28 cellular contexts compared by ENCODE assay signal in genomic region chr2:60249879-60250278, GRCh38.
"Had no signal": no experiment of that assay in that cellular context is flagged by ENCODE, and none has a peak within 500 bp of the region (broad histone marks: within the 10 kb centered on the region; RNA-seq: fewer than 3 reads in every experiment).

No MANE protein-coding gene starts in this region.

- H3K36me3 Mint-ChIP-seq: stimulated activated effector memory CD8-positive, alpha-beta T cell treated with anti-CD3 and anti-CD28 coated beads, Interleukin-12 subunit alpha, Interleukin-12 subunit beta, amount 100 ng/mL, for 72 hours; stimulated activated memory B cell treated with anti-CD40 and anti-IgM and Interleukin-4, amounts not matched to agents 10 μg/mL and 1 μg/mL and 100 μg/mL, for 72 hours; stimulated activated naive B cell treated with anti-CD40 and anti-IgM and Interleukin-4, amounts not matched to agents 10 μg/mL and 1 μg/mL and 100 μg/mL, for 72 hours; type B pancreatic cell had no signal

- H3K4me1 Mint-ChIP-seq: stimulated activated effector memory CD8-positive, alpha-beta T cell treated with anti-CD3 and anti-CD28 coated beads, Interleukin-12 subunit alpha, Interleukin-12 subunit beta, amount 100 ng/mL, for 72 hours; stimulated activated naive CD8-positive, alpha-beta T cell treated with anti-CD3 and anti-CD28 coated beads, Interleukin-15, amount 100 ng/mL, for 72 hours had no signal

- H3K27me3 ChIP-seq: stomach, suprapubic skin, testis, thyroid gland, tibial artery, tibial nerve, transverse colon, upper lobe of left lung, upper lobe of right lung, uterus, vagina had no signal

- H3K27ac Mint-ChIP-seq: stimulated activated effector memory CD8-positive, alpha-beta T cell treated with anti-CD3 and anti-CD28 coated beads, Interleukin-12 subunit alpha, Interleukin-12 subunit beta, amount 100 ng/mL, for 72 hours; stimulated activated memory B cell treated with anti-CD40 and anti-IgM and Interleukin-4, amounts not matched to agents 10 μg/mL and 1 μg/mL and 100 μg/mL, for 72 hours; stimulated activated naive B cell treated with anti-CD40 and anti-IgM and Interleukin-4, amounts not matched to agents 10 μg/mL and 1 μg/mL and 100 μg/mL, for 72 hours; stimulated activated naive CD8-positive, alpha-beta T cell treated with anti-CD3 and anti-CD28 coated beads, Interleukin-15, Interleukin-2, amounts not matched to agents 100 ng/mL and 50 ng/mL, for 24 hours; type B pancreatic cell had no signal

- H3K4me3 Mint-ChIP-seq: stimulated activated effector memory CD8-positive, alpha-beta T cell treated with anti-CD3 and anti-CD28 coated beads, Interleukin-12 subunit alpha, Interleukin-12 subunit beta, amount 100 ng/mL, for 72 hours; stimulated activated memory B cell treated with anti-CD40 and anti-IgM and Interleukin-4, amounts not matched to agents 10 μg/mL and 1 μg/mL and 100 μg/mL, for 72 hours; stimulated activated naive B cell treated with anti-CD40 and anti-IgM and Interleukin-4, amounts not matched to agents 10 μg/mL and 1 μg/mL and 100 μg/mL, for 72 hours; stimulated activated naive CD8-positive, alpha-beta T cell treated with anti-CD3 and anti-CD28 coated beads, Interleukin-15, amount 100 ng/mL, for 72 hours; stimulated activated naive CD8-positive, alpha-beta T cell treated with anti-CD3 and anti-CD28 coated beads, Interleukin-15, Interleukin-2, amounts not matched to agents 100 ng/mL and 50 ng/mL, for 24 hours; type B pancreatic cell had no signal

- H3K36me3 ChIP-seq: stomach, suprapubic skin, thoracic aorta, thyroid gland, tibial artery, tibial nerve, transverse colon, upper lobe of left lung, upper lobe of right lung, uterus, vagina had no signal

- H3K27ac ChIP-seq: stomach, suprapubic skin, testis, thoracic aorta, thyroid gland, tibial artery, tibial nerve, transverse colon, upper lobe of left lung, upper lobe of right lung, uterus, vagina had no signal

- H3K9me3 Mint-ChIP-seq: stimulated activated memory B cell treated with anti-CD40 and anti-IgM and Interleukin-4, amounts not matched to agents 10 μg/mL and 1 μg/mL and 100 μg/mL, for 72 hours; stimulated activated naive CD8-positive, alpha-beta T cell treated with anti-CD3 and anti-CD28 coated beads, Interleukin-15, amount 100 ng/mL, for 72 hours; stimulated activated naive CD8-positive, alpha-beta T cell treated with anti-CD3 and anti-CD28 coated beads, Interleukin-15, Interleukin-2, amounts not matched to agents 100 ng/mL and 50 ng/mL, for 24 hours; type B pancreatic cell had no signal

- H3K27me3 Mint-ChIP-seq: stimulated activated memory B cell treated with anti-CD40 and anti-IgM and Interleukin-4, amounts not matched to agents 10 μg/mL and 1 μg/mL and 100 μg/mL, for 72 hours; stimulated activated naive B cell treated with anti-CD40 and anti-IgM and Interleukin-4, amounts not matched to agents 10 μg/mL and 1 μg/mL and 100 μg/mL, for 72 hours; stimulated activated naive CD8-positive, alpha-beta T cell treated with anti-CD3 and anti-CD28 coated beads, Interleukin-15, amount 100 ng/mL, for 72 hours; type B pancreatic cell had no signal

- H3K4me3 ChIP-seq: stomach, suprapubic skin, testis, thoracic aorta, thyroid gland, tibial artery, tibial nerve, transverse colon, upper lobe of left lung, upper lobe of right lung, uterus, vagina had no signal

- DNase-seq: stimulated activated CD4-positive, alpha-beta T cell treated with anti-CD3 and anti-CD28 coated beads, Interleukin-2, amount 100 ng/mL, for 48 hours; stimulated activated CD4-positive, alpha-beta T cell treated with anti-CD3 and anti-CD28 coated beads, Interleukin-4, amount 100 ng/mL, for 1 hour; stimulated activated CD4-positive, alpha-beta T cell treated with anti-CD3 and anti-CD28 coated beads, Interleukin-4, amount 100 ng/mL, for 24 hours; stimulated activated CD4-positive, alpha-beta T cell treated with anti-CD3 and anti-CD28 coated beads, Interleukin-4, amount 100 ng/mL, for 4 hours; stimulated activated CD8-positive, alpha-beta memory T cell treated with anti-CD3 and anti-CD28 coated beads, Interleukin-4, amount 100 ng/mL, for 48 hours; stimulated activated naive B cell treated with anti-CD40 and anti-IgM and Interleukin-4, amounts not matched to agents 10 μg/mL and 1 μg/mL and 100 μg/mL, for 72 hours; stimulated activated naive CD4-positive, alpha-beta T cell; stimulated activated naive CD4-positive, alpha-beta T cell treated with Interleukin-2 at 50 U/mL for 16 hours; stimulated activated naive CD8-positive, alpha-beta T cell treated with anti-CD3 and anti-CD28 coated beads, Interleukin-15, amount 100 ng/mL, for 72 hours; stimulated activated naive CD8-positive, alpha-beta T cell treated with anti-CD3 and anti-CD28 coated beads, Interleukin-15, Interleukin-2, amounts not matched to agents 100 U/mL and 50 U/mL, for 24 hours; stomach; substantia nigra; testis; thyroid gland; tibial artery; transverse colon; trophoblast cell; upper lobe of left lung; upper lobe of right lung; uterus had no signal

- ATAC-seq: stimulated activated effector memory CD8-positive, alpha-beta T cell treated with anti-CD3 and anti-CD28 coated beads, Interleukin-12 subunit alpha, Interleukin-12 subunit beta, amount 100 ng/mL, for 72 hours; stimulated activated memory B cell treated with anti-CD40 and anti-IgM and Interleukin-4, amounts not matched to agents 10 μg/mL and 1 μg/mL and 100 μg/mL, for 72 hours; stimulated activated naive B cell treated with anti-CD40 and anti-IgM and Interleukin-4, amounts not matched to agents 10 μg/mL and 1 μg/mL and 100 μg/mL, for 72 hours; stimulated activated naive CD8-positive, alpha-beta T cell treated with anti-CD3 and anti-CD28 coated beads, Interleukin-15, amount 100 ng/mL, for 72 hours; stimulated activated naive CD8-positive, alpha-beta T cell treated with anti-CD3 and anti-CD28 coated beads, Interleukin-15, Interleukin-2, amounts not matched to agents 100 U/mL and 50 U/mL, for 24 hours; upper lobe of right lung had no signal

- H3K9me3 ChIP-seq: stomach, suprapubic skin, testis, thoracic aorta, thyroid gland, tibial artery, tibial nerve, transverse colon, upper lobe of left lung, upper lobe of right lung, uterus, vagina had no signal

- H3K4me1 ChIP-seq: suprapubic skin, testis, thyroid gland, tibial artery, tibial nerve, upper lobe of left lung, upper lobe of right lung, uterus, vagina had no signal
